Comparison of ENCODE assay signal across 17 cellular contexts in the genomic region with DNA sequence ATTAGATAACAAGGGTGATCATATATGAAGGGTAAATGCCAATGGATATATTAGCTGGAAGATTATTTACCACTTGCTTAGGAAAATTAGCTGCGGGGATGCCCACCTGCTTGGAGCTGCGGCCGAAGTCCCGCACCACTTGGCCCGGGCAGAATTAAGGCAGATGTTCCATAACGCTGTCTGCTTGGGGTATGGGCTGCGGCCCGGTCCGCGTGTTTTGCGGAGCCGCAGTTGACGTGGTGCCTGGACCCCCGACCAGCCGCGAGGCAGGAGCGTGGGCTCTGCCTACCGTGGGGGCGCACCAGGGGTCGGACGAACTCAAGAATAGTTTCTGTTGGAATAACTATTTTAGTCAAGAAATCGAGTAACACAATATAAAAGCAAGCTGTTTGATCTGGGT.
DNase-seq lines count a peak whose midpoint lies in the region; ATAC-seq, FAIRE-seq and TF ChIP-seq lines count a peak whose summit lies in the region.
"Had no signal": no experiment of that assay in that cellular context is flagged by ENCODE, and none has a peak within 500 bp of the region (broad histone marks: within the 10 kb centered on the region; RNA-seq: fewer than 3 reads in every experiment).

No MANE protein-coding gene starts in this region.

- TF ChIP-seq POLR2A in H1 (IDR thresholded peaks at IDR 0.05; ENCODE audit: control extremely low read depth in 1 of 2, low read depth in 2 of 2, low read length in 2 of 2) = no peak

- 93% methylated on average over 6 of the region's 22 CpGs; no CpG with 5 or more reads in 1 of the 2 experiments for WGBS in H1 (ENCODE audit: extremely low coverage in 1 of 2, insufficient coverage in 1 of 2, insufficient read length in 1 of 2, insufficient replicate concordance in 2 of 2, low coverage in 1 of 2, low lambda C conversion rate in 2 of 2, missing lambda C conversion rate in 1 of 2), 2 experiments

- H3K36me3 Mint-ChIP-seq in HFFc6 (ENCODE audit: low read depth) = no peaks in the 10 kb centered on the region
- no peaks in the 10 kb centered on the region for H3K36me3 Mint-ChIP-seq in CD4-positive, alpha-beta T cell (ENCODE audit: low read depth)
- H3K36me3 Mint-ChIP-seq in activated naive CD4-positive, alpha-beta T cell treated with anti-CD3 and anti-CD28 coated beads, Interleukin-2, amount 50 U/mL, for 72 hours = no peaks in the 10 kb centered on the region

- no peak for TF ChIP-seq CTCF in H1 (IDR thresholded peaks at IDR 0.05; ENCODE audit: control extremely low read depth in 1 of 3, insufficient read depth in 1 of 3, low read depth in 1 of 3, low read length in 3 of 3)
- no peak for TF ChIP-seq CTCF in kidney (IDR thresholded peaks at IDR 0.05; ENCODE audit: borderline replicate concordance, extremely low read depth, insufficient read depth)
- no peak for TF ChIP-seq CTCF in HFFc6 (IDR thresholded peaks at IDR 0.05)
- no peak for TF ChIP-seq CTCF in CD4-positive, alpha-beta T cell (IDR thresholded peaks at IDR 0.05)

- H3K14ac ChIP-seq in H1 (ENCODE audit: insufficient read length) = no peak overlapping the region

- H3K27ac ChIP-seq in HUES48 (ENCODE audit: low read depth, low read length) (peak overlapping the region; percentile 81), H1 (ENCODE audit: low read depth, low read length) (no peak overlapping the region; the same call in 1 of the 2 replicates), kidney (ENCODE audit: low read depth in 2 of 2, low read length in 2 of 2) (no peak overlapping the region)
- no peak overlapping the region for H3K27ac ChIP-seq in CD4-positive, alpha-beta T cell (ENCODE audit: low read depth, low read length)
- H3K27ac ChIP-seq: 22Rv1, BLaER1 had no signal

- H4K8ac ChIP-seq in H1 (ENCODE audit: extremely low read depth, insufficient read depth, low read length) = no peak overlapping the region; the same call in 1 of the 2 replicates

- no peaks in the 10 kb centered on the region for H4K20me1 ChIP-seq in H1 (replicated peaks in 1 of 2; ENCODE audit: control insufficient read depth in 1 of 2, insufficient read depth in 2 of 2, low read length in 2 of 2)
- H4K20me1 ChIP-seq: BLaER1 had no signal

- no peak overlapping the region for H3K4ac ChIP-seq in H1 (replicated peaks; ENCODE audit: insufficient read length, low read depth, low read length)

- H3K27me3 ChIP-seq in HUES48 (ENCODE audit: control insufficient read depth, insufficient read depth, low read length) (no peaks in the 10 kb centered on the region), H1 (replicated peaks in 1 of 4; ENCODE audit: control insufficient read depth in 3 of 4, extremely low read depth in 1 of 4, insufficient read depth in 3 of 4, low read length in 3 of 4) (no peaks in the 10 kb centered on the region)
- H3K27me3 ChIP-seq in CD4-positive, alpha-beta T cell (ENCODE audit: control insufficient read depth, insufficient read depth, low read length) = no peaks in the 10 kb centered on the region

- H3K4me1 Mint-ChIP-seq in HFFc6 (ENCODE audit: low read depth) = no peaks in the 10 kb centered on the region
- no peaks in the 10 kb centered on the region for H3K4me1 Mint-ChIP-seq in CD4-positive, alpha-beta T cell (ENCODE audit: low read depth)

- no peaks in the 10 kb centered on the region for H3K79me1 ChIP-seq in H1 (ENCODE audit: low read depth, low read length)

- no peak overlapping the region for H2AK5ac ChIP-seq in H1 (ENCODE audit: low read depth, low read length)

- H2BK5ac ChIP-seq in H1 (ENCODE audit: low read depth, low read length) = peak overlapping the region; percentile 60

- H3K4me1 ChIP-seq in HUES48 (ENCODE audit: control insufficient read depth, insufficient read depth, low read length) (peaks cover 42% of the 10 kb centered on the region), H1 (replicated peaks in 1 of 4; ENCODE audit: control insufficient read depth in 3 of 4, insufficient read depth in 4 of 4, low read length in 3 of 4) (peaks cover 0 to 11% (median 0%) of the 10 kb centered on the region in 4 experiments; a peak in 4 of 7 replicates), kidney (ENCODE audit: control insufficient read depth in 1 of 2, insufficient read depth in 1 of 2, low read depth in 1 of 2, low read length in 2 of 2) (no peaks in the 10 kb centered on the region)
- H3K4me1 ChIP-seq: BLaER1 had no signal

- peaks cover 5% of the 10 kb centered on the region for H3K9me3 Mint-ChIP-seq in HFFc6
- no peaks in the 10 kb centered on the region for H3K9me3 Mint-ChIP-seq in CD4-positive, alpha-beta T cell
- H3K9me3 Mint-ChIP-seq in activated naive CD4-positive, alpha-beta T cell treated with anti-CD3 and anti-CD28 coated beads, Interleukin-2, amount 50 U/mL, for 72 hours = no peaks in the 10 kb centered on the region

- H3K79me2 ChIP-seq in H1 (ENCODE audit: control insufficient read depth in 1 of 2, insufficient read depth in 2 of 2, low read length in 2 of 2) = no peaks in the 10 kb centered on the region

- TF ChIP-seq EP300 in H1 (IDR thresholded peaks at IDR 0.05; ENCODE audit: borderline replicate concordance in 1 of 2, low read depth in 2 of 2, low read length in 2 of 2) = no peak

- no peak overlapping the region for H2BK15ac ChIP-seq in H1 (ENCODE audit: low read length)

- no peak for FAIRE-seq in H1 (lab: Jason Lieb, UNC)
- FAIRE-seq in kidney (lab: Jason Lieb, UNC) = no peak
- FAIRE-seq: G401.6, GM12891, HTR-8/SVneo had no signal

- H3K9me3 ChIP-seq in HUES48 (ENCODE audit: control insufficient read depth, insufficient read depth, low read length) (no peaks in the 10 kb centered on the region), H1 (ENCODE audit: insufficient read depth in 2 of 2, low read depth in 1 of 2, low read length in 1 of 2) (no peaks in the 10 kb centered on the region), kidney (ENCODE audit: control insufficient read depth in 1 of 2, low read length in 2 of 2) (no peaks in the 10 kb centered on the region)
- no peaks in the 10 kb centered on the region for H3K9me3 ChIP-seq in CD4-positive, alpha-beta T cell (ENCODE audit: control insufficient read depth, low read length)
- H3K9me3 ChIP-seq: BLaER1 had no signal

- TF ChIP-seq RAD21 in H1 (IDR thresholded peaks at IDR 0.05 in 1 of 2, conservative IDR thresholded peaks at IDR 0.05 in 1 of 2; ENCODE audit: low read depth in 2 of 2, low read length in 2 of 2) = no peak

- no peak overlapping the region for H3K4me3 ChIP-seq in HUES48 (ENCODE audit: low read depth, low read length)
- H3K4me3 ChIP-seq in H1 (ENCODE audit: extremely low read depth in 1 of 4, insufficient read depth in 2 of 4, low read depth in 3 of 4, low read length in 4 of 4) = no peak overlapping the region
- no peak overlapping the region for H3K4me3 ChIP-seq in kidney (ENCODE audit: low read length in 2 of 2)
- H3K4me3 ChIP-seq: BLaER1 had no signal

- 0 out of 2 replicates have a peak overlapping the region, but pooled peaks have one; percentile 39 for H2BK12ac ChIP-seq in H1 (ENCODE audit: low read depth, low read length)

- H3K9ac ChIP-seq in HUES48 (ENCODE audit: low read depth, low read length) (peak overlapping the region; percentile 55), H1 (replicated peaks in 1 of 4; ENCODE audit: extremely low read depth in 1 of 4, low read depth in 3 of 4, low read length in 3 of 4) (no peak overlapping the region), kidney (ENCODE audit: low read length in 2 of 2) (no peak overlapping the region)
- H3K9ac ChIP-seq: BLaER1 had no signal

- intact Hi-C loops in kidney (cut with DNase I) = no loop called here
- intact Hi-C loops in CD4-positive, alpha-beta T cell (cut with DNase I, micrococcal nuclease) = no loop called here
- intact Hi-C loops in Right ventricle myocardium inferior (cut with DNase I) = no loop called here

- H3K27me3 Mint-ChIP-seq in HFFc6 (ENCODE audit: insufficient read depth) = no peaks in the 10 kb centered on the region
- no peaks in the 10 kb centered on the region for H3K27me3 Mint-ChIP-seq in CD4-positive, alpha-beta T cell

- H3K36me3 ChIP-seq in HUES48 (ENCODE audit: control insufficient read depth, insufficient read depth, low read length) = no peaks in the 10 kb centered on the region
- H3K36me3 ChIP-seq in H1 (ENCODE audit: control insufficient read depth in 2 of 4, insufficient read depth in 4 of 4, low read length in 3 of 4) = no peaks in the 10 kb centered on the region
- no peaks in the 10 kb centered on the region for H3K36me3 ChIP-seq in kidney (ENCODE audit: control insufficient read depth in 1 of 2, insufficient read depth in 2 of 2, low read length in 2 of 2)
- H3K36me3 ChIP-seq: BLaER1 had no signal

- no peak overlapping the region for H3K23ac ChIP-seq in H1 (ENCODE audit: insufficient read length)

- peak; percentile 6 for DNase-seq in ELF-1 (ENCODE audit: low read depth, low spot score)
- no peak for DNase-seq in H1 (ENCODE audit: low read depth in 1 of 2, low spot score in 2 of 2)
- peak; percentile 51 for DNase-seq in kidney
- no peak for DNase-seq in HFFc6
- no peak for DNase-seq in CD4-positive, alpha-beta T cell
- no peak for DNase-seq in activated naive CD4-positive, alpha-beta T cell treated with anti-CD3 and anti-CD28 coated beads, Interleukin-2, amount 50 U/mL, for 72 hours (ENCODE audit: low spot score in 2 of 2)
- DNase-seq in Right ventricle myocardium inferior (ENCODE audit: missing footprints) = no peak
- DNase-seq: AML-193, IMR-90, Kasumi-1, KBM-7 had no signal

- H4K5ac ChIP-seq in H1 (ENCODE audit: insufficient read length, low read depth, low read length) = peak overlapping the region; percentile 92

- peak overlapping the region; percentile 54 for H2BK120ac ChIP-seq in H1 (replicated peaks; ENCODE audit: low read depth, low read length)

- H2AFZ ChIP-seq in H1 (ENCODE audit: low read length) = no peak overlapping the region

- peak overlapping the region; percentile 80; the same call in 1 of the 2 replicates for H2BK20ac ChIP-seq in H1 (ENCODE audit: low read length)

- no peak overlapping the region for H3K4me2 ChIP-seq in H1 (ENCODE audit: insufficient read depth in 1 of 2, low read depth in 2 of 2, low read length in 2 of 2)
- H3K4me2 ChIP-seq: BLaER1 had no signal

- H3K4me3 Mint-ChIP-seq in HFFc6 = no peak overlapping the region
- H3K4me3 Mint-ChIP-seq in CD4-positive, alpha-beta T cell = no peak overlapping the region

- H3K23me2 ChIP-seq in H1 (ENCODE audit: low read depth, low read length) = no peaks in the 10 kb centered on the region

- H3K56ac ChIP-seq in H1 (replicated peaks; ENCODE audit: insufficient read length, low read depth, low read length) = no peak overlapping the region

- CTCF ChIA-PET in H1 (lab: Charles Lee; ENCODE audit: partially characterized antibody) = no interaction called here
- CTCF ChIA-PET in CD4-positive, alpha-beta T cell (lab: Charles Lee) = no interaction called here

- POLR2A ChIA-PET in H1 (lab: Charles Lee; ENCODE audit: partially characterized antibody) = no interaction called here
- POLR2A ChIA-PET in CD4-positive, alpha-beta T cell (lab: Charles Lee) = no interaction called here

- H3K27ac Mint-ChIP-seq in HFFc6 = no peak overlapping the region
- H3K27ac Mint-ChIP-seq in CD4-positive, alpha-beta T cell = no peak overlapping the region
- no peak overlapping the region for H3K27ac Mint-ChIP-seq in activated naive CD4-positive, alpha-beta T cell treated with anti-CD3 and anti-CD28 coated beads, Interleukin-2, amount 50 U/mL, for 72 hours

- H3K18ac ChIP-seq in H1 (ENCODE audit: extremely low read depth, low read length) = no peak overlapping the region; the same call in 1 of the 2 replicates

- peak overlapping the region; percentile 93 for H4K91ac ChIP-seq in H1 (replicated peaks; ENCODE audit: insufficient read length, low read length)

- no peak for ATAC-seq in CD4-positive, alpha-beta T cell (ENCODE audit: poor library complexity)
- no peak for ATAC-seq in activated naive CD4-positive, alpha-beta T cell treated with anti-CD3 and anti-CD28 coated beads, Interleukin-2, amount 50 U/mL, for 72 hours
- ATAC-seq in Right ventricle myocardium inferior = no peak

Comparison
In these comparisons a context has a peak if more than half of its experiments do, and no peak if none do; other contexts are left out.
1. DNase-seq: peak in ELF-1 (single experiment) and kidney (single experiment); none in H1 (0 of 2), HFFc6 (single experiment), CD4-positive, alpha-beta T cell (0 of 10), activated naive CD4-positive, alpha-beta T cell treated with anti-CD3 and anti-CD28 coated beads, Interleukin-2, amount 50 U/mL, for 72 hours (0 of 2) and Right ventricle myocardium inferior (single experiment).